8 cellular contexts compared by ENCODE assay signal in genomic region chr10:71837085-71837827, GRCh38. TPM values are rescaled to one million over a fixed set of nuclear protein-coding genes. Genes with fewer than 3 reads are reported as not detected.
DNase-seq lines count a peak whose midpoint lies in the region; ATAC-seq, FAIRE-seq and TF ChIP-seq lines count a peak whose summit lies in the region.

No MANE protein-coding gene starts in this region.

- H3K36me3 Mint-ChIP-seq in neural progenitor cell, result peaks cover 7% of the 10 kb centered on the region

- no peak overlapping the region for H3K18ac ChIP-seq in H1 (ENCODE audit: extremely low read depth, low read length)

- H3K56ac ChIP-seq in H1 (replicated peaks; ENCODE audit: insufficient read length, low read depth, low read length), result no peak overlapping the region

- no peak overlapping the region for H3K14ac ChIP-seq in H1 (ENCODE audit: insufficient read length)

- H3K23me2 ChIP-seq in H1 (ENCODE audit: low read depth, low read length), result no peaks in the 10 kb centered on the region

- TF ChIP-seq CTCF in H1 (IDR thresholded peaks at IDR 0.05; ENCODE audit: control extremely low read depth in 1 of 3, insufficient read depth in 1 of 3, low read depth in 1 of 3, low read length in 3 of 3), result peak; percentile 84 to 89 (median 85)
- TF ChIP-seq CTCF in neural progenitor cell (IDR thresholded peaks at IDR 0.05), result peak; percentile 62

- no peak overlapping the region for H3K4ac ChIP-seq in H1 (replicated peaks; ENCODE audit: insufficient read length, low read depth, low read length)

- TF ChIP-seq RAD21 in H1 (IDR thresholded peaks at IDR 0.05 in 1 of 2, conservative IDR thresholded peaks at IDR 0.05 in 1 of 2; ENCODE audit: low read depth in 2 of 2, low read length in 2 of 2), result peak; percentile 69 to 78

- H2AK5ac ChIP-seq in H1 (ENCODE audit: low read depth, low read length), result 0 out of 2 replicates have a peak overlapping the region, but pooled peaks have one; percentile 18

- H2AFZ ChIP-seq in H1 (ENCODE audit: low read length), result no peak overlapping the region
- no peak overlapping the region for H2AFZ ChIP-seq in neural progenitor cell (replicated peaks)

- H3K4me3 ChIP-seq in H1 (ENCODE audit: extremely low read depth in 1 of 4, insufficient read depth in 2 of 4, low read depth in 3 of 4, low read length in 4 of 4) (no peak overlapping the region), neural progenitor cell (no peak overlapping the region)

- H3F3A ChIP-seq in neural progenitor cell (ENCODE audit: low read depth), result peaks cover 23% of the 10 kb centered on the region

- H3K27ac ChIP-seq in H1 (ENCODE audit: low read depth, low read length), result peak overlapping the region; percentile 43; the same call in 1 of the 2 replicates
- H3K27ac ChIP-seq in neural progenitor cell, result no peak overlapping the region

- no peak overlapping the region for H3K4me2 ChIP-seq in H1 (ENCODE audit: insufficient read depth in 1 of 2, low read depth in 2 of 2, low read length in 2 of 2)
- no peak overlapping the region for H3K4me2 ChIP-seq in neural progenitor cell

- H3K27ac Mint-ChIP-seq in neural progenitor cell, result peak overlapping the region; percentile 99

- TF ChIP-seq POLR2A in H1 (IDR thresholded peaks at IDR 0.05; ENCODE audit: control extremely low read depth in 1 of 2, low read depth in 2 of 2, low read length in 2 of 2), result no peak

- no peak overlapping the region for H3K23ac ChIP-seq in H1 (ENCODE audit: insufficient read length)

- H3K79me2 ChIP-seq in H1 (ENCODE audit: control insufficient read depth in 1 of 2, insufficient read depth in 2 of 2, low read length in 2 of 2), result peaks cover 41 to 93% of the 10 kb centered on the region in 2 experiments
- peaks cover 96% of the 10 kb centered on the region for H3K79me2 ChIP-seq in neural progenitor cell (ENCODE audit: low read depth)

- POLR2A ChIA-PET in H1 (lab: Charles Lee; ENCODE audit: partially characterized antibody), result interaction anchor here (1.0 to 2.8 kb wide), 2 partner anchors 14 to 15 kb away, joined by 5 to 11 read pairs; partner anchors contain the start of gene PSAP

- DNase-seq in COLO829 (ENCODE audit: low spot score), result peak; percentile 17
- peak; percentile 47 for DNase-seq in NCI-H226
- DNase-seq in H1 (ENCODE audit: low read depth in 1 of 2, low spot score in 2 of 2), result peak in 1 of 2 experiments; percentile 55
- peak; percentile 65 for DNase-seq in neural progenitor cell (ENCODE audit: low spot score)
- no peak for DNase-seq in NCI-H446 treated with DMSO at 0.1 percent for 48 hours (lab: John Stamatoyannopoulos, UW)
- no peak for DNase-seq in MV-4-11 (lab: John Stamatoyannopoulos, UW)
- no peak for DNase-seq in cortex of kidney (lab: John Stamatoyannopoulos, UW)

- peak overlapping the region; percentile 83; the same call in 1 of the 2 replicates for H2BK12ac ChIP-seq in H1 (ENCODE audit: low read depth, low read length)

- no peak overlapping the region; the same call in 1 of the 2 replicates for H2BK15ac ChIP-seq in H1 (ENCODE audit: low read length)

- no peak for ATAC-seq in GM18868 (IDR thresholded peaks at IDR 0.05; ENCODE audit: unreplicated experiment)

- CTCF ChIA-PET in H1 (lab: Charles Lee; ENCODE audit: partially characterized antibody), result interaction anchor here (0.9 to 11.0 kb wide), 15 partner anchors 11 to 208 kb away, joined by 3 to 113 read pairs (median 3); partner anchors contain the start of genes PSAP and VSIR

- H3K27me3 Mint-ChIP-seq in neural progenitor cell (ENCODE audit: insufficient read depth, low read depth), result no peaks in the 10 kb centered on the region

- 74% methylated on average over 17 of the region's 17 CpGs; no CpG with 5 or more reads in 1 of the 2 experiments for WGBS in H1 (ENCODE audit: extremely low coverage in 1 of 2, insufficient coverage in 1 of 2, insufficient read length in 1 of 2, insufficient replicate concordance in 2 of 2, low coverage in 1 of 2, low lambda C conversion rate in 2 of 2, missing lambda C conversion rate in 1 of 2), 2 experiments

- peaks cover 22% of the 10 kb centered on the region for H3K79me1 ChIP-seq in H1 (ENCODE audit: low read depth, low read length)

- peaks cover 11 to 28% (median 12%) of the 10 kb centered on the region in 4 experiments for H3K4me1 ChIP-seq in H1 (replicated peaks in 1 of 4; ENCODE audit: control insufficient read depth in 3 of 4, insufficient read depth in 4 of 4, low read length in 3 of 4)
- peaks cover 57% of the 10 kb centered on the region for H3K4me1 ChIP-seq in neural progenitor cell

- FAIRE-seq in H1 (lab: Jason Lieb, UNC), result peak; percentile 48

- H3K9ac ChIP-seq in H1 (replicated peaks in 1 of 4; ENCODE audit: extremely low read depth in 1 of 4, low read depth in 3 of 4, low read length in 3 of 4) (no peak overlapping the region), neural progenitor cell (no peak overlapping the region)

- H3K36me3 ChIP-seq in H1 (ENCODE audit: control insufficient read depth in 2 of 4, insufficient read depth in 4 of 4, low read length in 3 of 4), result peaks cover 0 to 5% (median 3%) of the 10 kb centered on the region in 4 experiments; a peak in 3 of 8 replicates
- no peaks in the 10 kb centered on the region for H3K36me3 ChIP-seq in neural progenitor cell

- H3K9me3 ChIP-seq in H1 (ENCODE audit: insufficient read depth in 2 of 2, low read depth in 1 of 2, low read length in 1 of 2) (no peaks in the 10 kb centered on the region), neural progenitor cell (ENCODE audit: low read depth) (no peaks in the 10 kb centered on the region)

- H2BK5ac ChIP-seq in H1 (ENCODE audit: low read depth, low read length), result peak overlapping the region; percentile 73; the same call in 1 of the 2 replicates

- no peaks in the 10 kb centered on the region for H3K9me3 Mint-ChIP-seq in neural progenitor cell

- H4K5ac ChIP-seq in H1 (ENCODE audit: insufficient read length, low read depth, low read length), result no peak overlapping the region

- no peak for TF ChIP-seq EP300 in H1 (IDR thresholded peaks at IDR 0.05; ENCODE audit: borderline replicate concordance in 1 of 2, low read depth in 2 of 2, low read length in 2 of 2)

- H3K4me3 Mint-ChIP-seq in neural progenitor cell, result peak overlapping the region; percentile 55

- no peak overlapping the region for H2BK120ac ChIP-seq in H1 (replicated peaks; ENCODE audit: low read depth, low read length)

- H2BK20ac ChIP-seq in H1 (ENCODE audit: low read length), result no peak overlapping the region

- H4K20me1 ChIP-seq in H1 (replicated peaks in 1 of 2; ENCODE audit: control insufficient read depth in 1 of 2, insufficient read depth in 2 of 2, low read length in 2 of 2), result peaks cover 36 to 39% of the 10 kb centered on the region in 2 experiments
- peaks cover 81% of the 10 kb centered on the region for H4K20me1 ChIP-seq in neural progenitor cell (ENCODE audit: low read depth)

- no peak overlapping the region for H4K91ac ChIP-seq in H1 (replicated peaks; ENCODE audit: insufficient read length, low read length)

- H3K27me3 ChIP-seq in H1 (replicated peaks in 1 of 4; ENCODE audit: control insufficient read depth in 3 of 4, extremely low read depth in 1 of 4, insufficient read depth in 3 of 4, low read length in 3 of 4), result no peaks in the 10 kb centered on the region
- no peaks in the 10 kb centered on the region for H3K27me3 ChIP-seq in neural progenitor cell

- H3K4me1 Mint-ChIP-seq in neural progenitor cell, result peaks cover 70% of the 10 kb centered on the region

- no peak overlapping the region for H4K8ac ChIP-seq in H1 (ENCODE audit: extremely low read depth, insufficient read depth, low read length)

TF ChIP-seq in H1, 55 proteins besides CTCF, POLR2A, EP300 and RAD21:
- TF ChIP-seq POLR2AphosphoS5 (IDR thresholded peaks at IDR 0.05; ENCODE audit: low read depth, low read length) (no peak), TEAD4 (IDR thresholded peaks at IDR 0.05; ENCODE audit: low read depth, low read length) (no peak), GTF2F1 (IDR thresholded peaks at IDR 0.05; ENCODE audit: borderline replicate concordance, low read depth, low read length) (no peak), PHF8 (conservative IDR thresholded peaks at IDR 0.05; ENCODE audit: low read depth, low read length) (no peak), RBBP5 (IDR thresholded peaks at IDR 0.05; ENCODE audit: borderline replicate concordance, low read depth, low read length) (no peak)
TF ChIP-seq in H1: peak in this region for 0.

RNA-seq across cellular contexts. Expression of gene PSAP, which starts 13.8 kb away (rescaled TPM):
- total RNA-seq in H1 (2021; fragmentation: NEBNext Ultra II Directional; extraction: Animal tissue kit (Norgen Biotek cat#: 25700)), result 386 and 388 TPM in 2 replicates
- 504 and 700 TPM in 2 replicates for polyA plus RNA-seq in H1 (2011; rRNA removed)
- 658 TPM for polyA plus RNA-seq in H1 (2011; cell fraction: cytosol; rRNA removed)
- polyA plus RNA-seq in H1 (2011; cell fraction: nucleus; rRNA removed), result 734 TPM
- 396 to 476 TPM (median 458 TPM) in 4 replicates for polyA plus RNA-seq in H1 (2012, experiment 1 of 2)
- 418 TPM for polyA plus RNA-seq in H1 (2012, experiment 2 of 2)
- 516 TPM for polyA plus RNA-seq in H1 (2013, experiment 1 of 2)
- polyA plus RNA-seq in H1 (2013, experiment 2 of 2), result 481 TPM
- polyA minus RNA-seq in H1 (2011; rRNA and poly(A)+ RNA removed), result 440 and 675 TPM in 2 replicates
- 334 TPM for polyA minus RNA-seq in H1 (2011; cell fraction: cytosol; rRNA and poly(A)+ RNA removed)
- 186 TPM for polyA minus RNA-seq in H1 (2011; cell fraction: nucleus; rRNA and poly(A)+ RNA removed)
- 358 and 493 TPM in 2 replicates for total RNA-seq in neural progenitor cell (ENCODE audit: low replicate concordance)

Comparison
In these comparisons a context has a peak if more than half of its experiments do, and no peak if none do; other contexts are left out.
1. DNase-seq: peak in COLO829 (single experiment), NCI-H226 (single experiment) and neural progenitor cell (single experiment); none in NCI-H446 treated with DMSO at 0.1 percent for 48 hours (single experiment), MV-4-11 (single experiment) and cortex of kidney (single experiment).